Comparison of ENCODE assay signal across 10 cellular contexts in genomic region chr5:173679909-173680626, GRCh38.
DNase-seq lines count a peak whose midpoint lies in the region; ATAC-seq, FAIRE-seq and TF ChIP-seq lines count a peak whose summit lies in the region.
"Had no signal": no experiment of that assay in that cellular context is flagged by ENCODE, and none has a peak within 500 bp of the region (broad histone marks: within the 10 kb centered on the region; RNA-seq: fewer than 3 reads in every experiment).

No MANE protein-coding gene starts in this region.

- peak; percentile 74 for ATAC-seq in HG02678 (IDR thresholded peaks at IDR 0.05; ENCODE audit: unreplicated experiment)

- peak overlapping the region in 3 of 4 donors; percentile 24 to 64 (median 46) for H3K4me3 Mint-ChIP-seq in IgD-negative memory B cell

- H3K4me1 ChIP-seq in testis, result no peaks in the 10 kb centered on the region
- H3K4me1 ChIP-seq: SJCRH30 had no signal

- H3K9me3 ChIP-seq in testis, result no peaks in the 10 kb centered on the region

- H3K4me3 ChIP-seq in testis, result no peak overlapping the region
- H3K4me3 ChIP-seq: SJCRH30 had no signal

- TF ChIP-seq CTCF in testis (IDR thresholded peaks at IDR 0.05), result no peak

- no peaks in the 10 kb centered on the region for H3K27me3 ChIP-seq in testis
- H3K27me3 ChIP-seq: SJCRH30 had no signal

- H3K9me3 Mint-ChIP-seq in IgD-negative memory B cell, result peaks cover 0 to 7% (median 0%) of the 10 kb centered on the region in 3 donors

- TF ChIP-seq POLR2A in testis (IDR thresholded peaks at IDR 0.05), result no peak

- H3K27me3 Mint-ChIP-seq in IgD-negative memory B cell, result peaks cover 2% of the 10 kb centered on the region

- no peaks in the 10 kb centered on the region for H3K36me3 ChIP-seq in testis (ENCODE audit: low read depth, missing control alignments)
- H3K36me3 ChIP-seq: SJCRH30 had no signal

- H3K4me1 Mint-ChIP-seq in IgD-negative memory B cell, result peaks cover 21 to 32% (median 29%) of the 10 kb centered on the region in 3 donors

- DNase-seq in activated effector memory CD4-positive, alpha-beta T cell treated with anti-CD3 and anti-CD28 coated beads, Interleukin-2, amount 50 U/mL, for 16 hours, result peak; percentile 17
- no peak for DNase-seq in activated effector memory CD4-positive, alpha-beta T cell treated with Interleukin-2 at 50 U/mL for 16 hours
- DNase-seq in testis (peak; percentile 59), inferior parietal cortex (ENCODE audit: extremely low spot score) (no peak), RCC 7860 (ENCODE audit: low spot score) (no peak)
- DNase-seq in activated CD8-positive, alpha-beta memory T cell treated with anti-CD3 and anti-CD28 coated beads, Interleukin-2, amount 50 U/mL, for 48 hours, result no peak
- DNase-seq: mammary epithelial cell, SJCRH30 had no signal

- WGBS in testis, 2 donors, result 82 to 90% methylated on average over 6 of the region's 6 CpGs

- intact Hi-C loops in testis (cut with DNase I; ENCODE audit: low total_unique reads), result no loop called here

- no peak overlapping the region for H3K27ac ChIP-seq in testis
- H3K27ac ChIP-seq: SJCRH30 had no signal

- peaks cover 3% of the 10 kb centered on the region for H3K36me3 Mint-ChIP-seq in IgD-negative memory B cell

- no peak for FAIRE-seq in RCC 7860 (lab: Jason Lieb, UNC)

- H3K27ac Mint-ChIP-seq in IgD-negative memory B cell, result peak overlapping the region; percentile 89 to 94 (median 90)

Comparison
In these comparisons a context has a peak if more than half of its experiments do, and no peak if none do; other contexts are left out.
1. DNase-seq: peak in activated effector memory CD4-positive, alpha-beta T cell treated with anti-CD3 and anti-CD28 coated beads, Interleukin-2, amount 50 U/mL, for 16 hours (single experiment) and testis (single experiment); none in activated effector memory CD4-positive, alpha-beta T cell treated with Interleukin-2 at 50 U/mL for 16 hours (single experiment), activated CD8-positive, alpha-beta memory T cell treated with anti-CD3 and anti-CD28 coated beads, Interleukin-2, amount 50 U/mL, for 48 hours (single experiment), inferior parietal cortex (single experiment) and RCC 7860 (single experiment).